15 cellular contexts compared by ENCODE assay signal in the genomic region with DNA sequence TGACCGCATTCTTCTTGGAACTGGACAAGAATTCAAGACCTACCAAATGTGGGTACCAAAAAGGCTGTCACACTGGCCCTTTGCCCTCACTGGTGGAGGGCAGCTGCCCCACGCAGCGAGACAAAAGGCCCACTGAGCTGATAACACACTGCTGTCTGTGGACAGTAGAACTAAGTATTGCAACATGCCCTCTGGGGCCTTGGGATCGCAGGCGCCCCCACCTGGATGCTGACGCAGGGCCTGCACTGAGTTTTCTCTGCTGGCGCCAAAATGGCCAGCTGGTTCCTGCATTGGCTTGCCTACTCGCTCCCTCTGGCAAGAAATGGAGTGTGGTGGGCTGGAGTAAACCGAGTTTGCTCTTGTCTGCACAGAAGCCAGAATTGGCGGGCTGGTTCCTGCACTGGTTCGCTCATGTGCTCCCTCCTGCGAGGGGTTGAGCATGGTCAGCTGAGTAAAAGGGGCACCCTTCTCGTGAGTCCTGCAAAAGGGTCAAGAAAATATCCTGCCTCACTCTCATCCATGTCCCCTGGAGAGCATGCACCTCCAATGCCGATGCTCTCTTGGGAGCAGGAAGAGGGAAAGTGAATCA. TPM values are rescaled to one million over a fixed set of nuclear protein-coding genes. Genes with fewer than 3 reads are reported as not detected.
DNase-seq lines count a peak whose midpoint lies in the region; ATAC-seq and TF ChIP-seq lines count a peak whose summit lies in the region.
"Had no signal": no experiment of that assay in that cellular context is flagged by ENCODE, and none has a peak within 500 bp of the region (broad histone marks: within the 10 kb centered on the region; RNA-seq: fewer than 3 reads in every experiment).

No MANE protein-coding gene starts in this region.

- no peaks in the 10 kb centered on the region; the same call in 2 of the 3 replicates for H3K9me3 Mint-ChIP-seq in GM23338

- H3K36me3 ChIP-seq in DOHH2 (ENCODE audit: control insufficient read depth, low read length) (no peaks in the 10 kb centered on the region), GM23338 (ENCODE audit: insufficient read depth) (no peaks in the 10 kb centered on the region), OCI-LY3 (replicated peaks; ENCODE audit: low read depth, low read length) (no peaks in the 10 kb centered on the region)
- H3K36me3 ChIP-seq: left ventricle myocardium inferior, thoracic aorta had no signal

- H3K27ac Mint-ChIP-seq in GM23338 = no peak overlapping the region
- H3K27ac Mint-ChIP-seq: nephron progenitor cell had no signal

- no peak overlapping the region for H3K4me3 Mint-ChIP-seq in GM23338
- H3K4me3 Mint-ChIP-seq: activated T-cell treated with anti-CD3 and anti-CD28 coated beads, Interleukin-2, amount 50 U/mL, for 4 hours; nephron progenitor cell had no signal

- H3K79me2 ChIP-seq in DOHH2 (ENCODE audit: control insufficient read depth, low read length) (no peaks in the 10 kb centered on the region), GM23338 (replicated peaks; ENCODE audit: insufficient read depth) (no peaks in the 10 kb centered on the region), OCI-LY3 (ENCODE audit: low read length) (no peaks in the 10 kb centered on the region)

- ATAC-seq in GM23338 (peak; percentile 92), foreskin keratinocyte (no peak), HG03342 (IDR thresholded peaks at IDR 0.05; ENCODE audit: unreplicated experiment) (no peak), HG03025 (IDR thresholded peaks at IDR 0.05; ENCODE audit: low FRiP score, unreplicated experiment) (no peak)
- ATAC-seq: activated T-cell treated with anti-CD3 and anti-CD28 coated beads, Interleukin-2, amount 50 U/mL, for 4 hours; Right ventricle myocardium inferior had no signal

- no peaks in the 10 kb centered on the region for H3F3A ChIP-seq in DOHH2 (ENCODE audit: control insufficient read depth, insufficient read depth)
- no peaks in the 10 kb centered on the region for H3F3A ChIP-seq in GM23338 (replicated peaks; ENCODE audit: low read depth)

- H3K9me3 ChIP-seq in DOHH2 (ENCODE audit: control insufficient read depth, insufficient read depth, low read length) (no peaks in the 10 kb centered on the region), OCI-LY3 (ENCODE audit: insufficient read depth, low read length) (no peaks in the 10 kb centered on the region)
- H3K9me3 ChIP-seq: Caco-2, left ventricle myocardium inferior, thoracic aorta had no signal

- no peaks in the 10 kb centered on the region for H3K36me3 Mint-ChIP-seq in GM23338 (ENCODE audit: low read depth)

- H4K20me1 ChIP-seq in DOHH2 (ENCODE audit: control insufficient read depth, insufficient read depth, low read depth, low read length) (no peaks in the 10 kb centered on the region), GM23338 (replicated peaks; ENCODE audit: insufficient read depth) (no peaks in the 10 kb centered on the region), OCI-LY3 (ENCODE audit: insufficient read depth, low read length) (no peaks in the 10 kb centered on the region)

- TF ChIP-seq CTCF in DOHH2 (IDR thresholded peaks at IDR 0.05; ENCODE audit: low read depth, low read length, poor library complexity, severe bottlenecking) = peak; percentile 24
- TF ChIP-seq CTCF in GM23338 (conservative IDR thresholded peaks at IDR 0.05; ENCODE audit: low read depth in 2 of 2) = peak; percentile 59 to 88
- TF ChIP-seq CTCF in OCI-LY3 (IDR thresholded peaks at IDR 0.05; ENCODE audit: low read depth, low read length) = peak; percentile 35
- TF ChIP-seq CTCF in foreskin keratinocyte (conservative IDR thresholded peaks at IDR 0.05) = peak; percentile 52

- H3K4me2 ChIP-seq in DOHH2 (ENCODE audit: low read length) (no peak overlapping the region), GM23338 (no peak overlapping the region), OCI-LY3 (ENCODE audit: low read length) (no peak overlapping the region)

- no peak overlapping the region for H3K27ac ChIP-seq in DOHH2 (ENCODE audit: low read depth, low read length)
- H3K27ac ChIP-seq in GM23338 (ENCODE audit: low read depth) = no peak overlapping the region
- H3K27ac ChIP-seq in OCI-LY3 (ENCODE audit: low read length) = no peak overlapping the region
- H3K27ac ChIP-seq in foreskin keratinocyte = no peak overlapping the region
- H3K27ac ChIP-seq: left ventricle myocardium inferior, thoracic aorta had no signal

- H3K4me1 ChIP-seq in DOHH2 (ENCODE audit: control insufficient read depth, low read length) = peaks cover 12% of the 10 kb centered on the region
- no peaks in the 10 kb centered on the region for H3K4me1 ChIP-seq in GM23338 (ENCODE audit: insufficient read depth)
- H3K4me1 ChIP-seq in OCI-LY3 (ENCODE audit: low read length) = 0 out of 2 replicates have a peak, but pooled peaks cover 3% of the 10 kb centered on the region
- no peaks in the 10 kb centered on the region for H3K4me1 ChIP-seq in foreskin keratinocyte
- H3K4me1 ChIP-seq: Caco-2, left ventricle myocardium inferior had no signal

- H3K27me3 ChIP-seq in DOHH2 (ENCODE audit: control insufficient read depth, low read length) (no peaks in the 10 kb centered on the region), GM23338 (ENCODE audit: insufficient read depth) (no peaks in the 10 kb centered on the region), OCI-LY3 (ENCODE audit: low read depth, low read length) (no peaks in the 10 kb centered on the region; the same call in none of the 2 replicates), foreskin keratinocyte (no peaks in the 10 kb centered on the region)

- no peak overlapping the region for H3K9ac ChIP-seq in OCI-LY3 (ENCODE audit: low read length)

- H3K27me3 Mint-ChIP-seq in GM23338 (ENCODE audit: insufficient read depth, low read depth, poor library complexity) = peaks cover 4% of the 10 kb centered on the region

- DNase-seq in GM23338 (ENCODE audit: low spot score) (peak; percentile 74), foreskin keratinocyte (no peak), GM03348 (ENCODE audit: low spot score) (no peak), foreskin melanocyte (no peak)
- DNase-seq: activated T-cell treated with anti-CD3 and anti-CD28 coated beads, Interleukin-2, amount 50 U/mL, for 4 hours; left ventricle myocardium inferior; NCI-H2171; nephron progenitor cell had no signal

- H3K4me1 Mint-ChIP-seq in GM23338 = peaks cover 7% of the 10 kb centered on the region; the same call in 2 of the 3 replicates

- H3K4me3 ChIP-seq in DOHH2 (ENCODE audit: low read length) (no peak overlapping the region), GM23338 (no peak overlapping the region), OCI-LY3 (ENCODE audit: low read length) (no peak overlapping the region)
- H3K4me3 ChIP-seq: left ventricle myocardium inferior, thoracic aorta had no signal

- H2AFZ ChIP-seq in GM23338 = peak overlapping the region; percentile 93
- H2AFZ ChIP-seq in OCI-LY3 (ENCODE audit: low read depth, low read length) = no peak overlapping the region

- H3K9me2 ChIP-seq in DOHH2 (replicated peaks; ENCODE audit: control insufficient read depth, low read length) = no peaks in the 10 kb centered on the region
- no peaks in the 10 kb centered on the region for H3K9me2 ChIP-seq in GM23338 (ENCODE audit: insufficient read depth)

TF ChIP-seq in GM23338, 12 proteins besides CTCF, POLR2A, EP300 and RAD21:
- TF ChIP-seq EZH2 (IDR thresholded peaks at IDR 0.05; ENCODE audit: low read depth, unreplicated experiment) = no peak
- TF ChIP-seq CREB1 (CRISPR knock-in tag; IDR thresholded peaks at IDR 0.05; ENCODE audit: low read depth) = 0 out of 2 replicates have a peak, but pooled peaks have one; percentile 26
TF ChIP-seq in GM23338: peak in this region for 1.

RNA-seq across cellular contexts. Expression of a gene that starts 55.7 kb away (rescaled TPM):
- total RNA-seq in GM23338 (2014; rRNA removed; shearing (Covaris generic)) = 4.3 and 5.1 TPM in 2 replicates
- 3.2 and 3.4 TPM in 2 replicates for polyA plus RNA-seq in GM23338 (2016; fragmentation: Nextera tagmentation; extraction: Ambion mirVana)
- total RNA-seq in foreskin keratinocyte = not detected in 2 replicates
- 0.07 and 0.11 TPM in 2 replicates for polyA plus RNA-seq in foreskin keratinocyte
- total RNA-seq: activated T-cell treated with anti-CD3 and anti-CD28 coated beads, Interleukin-2, amount 50 U/mL, for 4 hours; Right ventricle myocardium inferior had no signal
